8 cellular contexts compared by ENCODE assay signal in the genomic region with DNA sequence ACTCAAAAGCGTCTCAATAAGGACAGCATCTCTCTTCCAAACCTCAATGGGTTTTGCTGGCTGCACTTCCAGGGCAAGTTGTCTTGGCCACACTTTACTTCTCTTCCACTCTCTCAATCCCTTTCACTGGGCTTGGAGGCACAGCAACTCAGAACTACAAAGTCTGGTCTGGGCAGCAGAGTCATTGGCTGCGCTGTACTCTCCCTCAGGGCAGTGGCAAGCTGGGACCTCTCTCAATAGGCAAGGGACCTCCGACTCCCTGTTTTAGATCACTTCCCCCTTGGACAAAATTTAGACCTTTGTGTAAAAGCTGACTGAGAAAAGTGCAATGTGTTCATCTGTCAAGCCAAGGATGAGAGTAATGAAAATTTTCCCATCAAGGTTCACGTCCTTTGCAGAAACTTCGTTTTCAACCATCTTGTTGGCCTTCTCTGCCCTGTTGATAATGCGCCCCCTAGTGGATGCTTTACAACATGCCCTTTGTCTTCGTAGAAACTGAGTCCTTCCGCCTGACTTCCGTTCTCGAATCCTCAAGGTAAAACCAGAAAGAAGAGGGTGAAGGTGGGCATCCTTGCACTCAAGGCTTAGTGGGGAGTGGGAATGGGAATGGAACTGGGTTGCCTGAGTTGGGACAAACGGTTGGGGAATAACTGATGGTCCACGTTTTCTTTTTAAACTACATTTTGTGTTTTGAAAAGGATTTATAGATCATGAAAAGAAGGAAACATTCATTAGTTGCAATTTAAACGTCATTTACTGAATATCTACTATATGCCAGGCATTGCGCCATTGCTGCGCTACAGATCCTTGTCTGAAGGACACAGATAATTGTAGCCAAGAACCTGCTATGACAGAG.
A peak's percentile ranks its signal among the peaks of the same experiment; 100 is the strongest.
DNase-seq lines count a peak whose midpoint lies in the region; ATAC-seq, FAIRE-seq and TF ChIP-seq lines count a peak whose summit lies in the region.

No MANE protein-coding gene starts in this region.

- no peaks in the 10 kb centered on the region for H4K20me1 ChIP-seq in DND-41 (ENCODE audit: insufficient read depth, low read length)

- no peak overlapping the region for H3K4me3 ChIP-seq in DND-41 (ENCODE audit: low read depth in 1 of 2, low read length in 2 of 2)
- no peak overlapping the region for H3K4me3 ChIP-seq in astrocyte of the spinal cord (ENCODE audit: low read depth, low read length)
- no peak overlapping the region for H3K4me3 ChIP-seq in kidney (ENCODE audit: low read length in 2 of 2)

- H3K27ac Mint-ChIP-seq in stimulated activated effector memory CD8-positive, alpha-beta T cell treated with anti-CD3 and anti-CD28 coated beads, Interleukin-12 subunit alpha, Interleukin-12 subunit beta, amount 100 ng/mL, for 72 hours, result no peak overlapping the region

- no peaks in the 10 kb centered on the region for H3K79me2 ChIP-seq in DND-41 (ENCODE audit: insufficient read depth, low read length)

- H3K9me3 ChIP-seq in DND-41 (ENCODE audit: insufficient read depth, low read length, severe bottlenecking) (no peaks in the 10 kb centered on the region), kidney (ENCODE audit: control insufficient read depth in 1 of 2, low read length in 2 of 2) (no peaks in the 10 kb centered on the region)

- 0 out of 2 replicates have a peak overlapping the region, but pooled peaks have one; percentile 10 for H2AFZ ChIP-seq in DND-41 (ENCODE audit: low read depth, low read length)

- TF ChIP-seq CTCF in DND-41 (IDR thresholded peaks at IDR 0.05; ENCODE audit: borderline replicate concordance, extremely low read depth, low read length, poor library complexity, severe bottlenecking) (peak; percentile 84), astrocyte of the spinal cord (IDR thresholded peaks at IDR 0.05; ENCODE audit: low read depth, low read length) (peak; percentile 63), kidney (IDR thresholded peaks at IDR 0.05; ENCODE audit: borderline replicate concordance, extremely low read depth, insufficient read depth) (peak; percentile 32)

- H3K4me3 Mint-ChIP-seq in stimulated activated effector memory CD8-positive, alpha-beta T cell treated with anti-CD3 and anti-CD28 coated beads, Interleukin-12 subunit alpha, Interleukin-12 subunit beta, amount 100 ng/mL, for 72 hours, result no peak overlapping the region

- in situ Hi-C loops in astrocyte of the spinal cord (cut with HindIII; ENCODE audit: low sequenced_read_pairs), result no loop called here

- H3K4me1 Mint-ChIP-seq in stimulated activated effector memory CD8-positive, alpha-beta T cell treated with anti-CD3 and anti-CD28 coated beads, Interleukin-12 subunit alpha, Interleukin-12 subunit beta, amount 100 ng/mL, for 72 hours, result peaks cover 56% of the 10 kb centered on the region

- no peak overlapping the region for H3K4me2 ChIP-seq in DND-41 (ENCODE audit: insufficient read depth, low read length)

- intact Hi-C loops in kidney (cut with DNase I), result no loop called here

- ATAC-seq in DND-41 (ENCODE audit: insufficient read depth, low read depth) (peak; percentile 48; the same call in 1 of the 3 replicates), GM21367 (IDR thresholded peaks at IDR 0.05; ENCODE audit: unreplicated experiment) (no peak), HG03354 (IDR thresholded peaks at IDR 0.05; ENCODE audit: poor library complexity, severe bottlenecking, unreplicated experiment) (no peak)
- ATAC-seq in stimulated activated effector memory CD8-positive, alpha-beta T cell treated with anti-CD3 and anti-CD28 coated beads, Interleukin-12 subunit alpha, Interleukin-12 subunit beta, amount 100 ng/mL, for 72 hours, result no peak

- H3K9ac ChIP-seq in DND-41 (ENCODE audit: low read depth, low read length) (no peak overlapping the region), kidney (ENCODE audit: low read length in 2 of 2) (no peak overlapping the region)

- H3K36me3 ChIP-seq in DND-41 (ENCODE audit: insufficient read depth, low read length) (no peaks in the 10 kb centered on the region), kidney (ENCODE audit: control insufficient read depth in 1 of 2, insufficient read depth in 2 of 2, low read length in 2 of 2) (no peaks in the 10 kb centered on the region)

- peaks cover 30% of the 10 kb centered on the region for H3K4me1 ChIP-seq in DND-41 (ENCODE audit: insufficient read depth, low read length)
- no peaks in the 10 kb centered on the region for H3K4me1 ChIP-seq in kidney (ENCODE audit: control insufficient read depth in 1 of 2, insufficient read depth in 1 of 2, low read depth in 1 of 2, low read length in 2 of 2)

- peaks cover 2% of the 10 kb centered on the region for H3K9me3 Mint-ChIP-seq in stimulated activated effector memory CD8-positive, alpha-beta T cell treated with anti-CD3 and anti-CD28 coated beads, Interleukin-12 subunit alpha, Interleukin-12 subunit beta, amount 100 ng/mL, for 72 hours

- no peak overlapping the region for H3K27ac ChIP-seq in DND-41 (ENCODE audit: low read length)
- no peak overlapping the region for H3K27ac ChIP-seq in kidney (ENCODE audit: low read depth in 2 of 2, low read length in 2 of 2)

- H3K27me3 ChIP-seq in DND-41 (ENCODE audit: insufficient read depth, low read length, poor library complexity), result no peaks in the 10 kb centered on the region

- peaks cover 10% of the 10 kb centered on the region for H3K36me3 Mint-ChIP-seq in stimulated activated effector memory CD8-positive, alpha-beta T cell treated with anti-CD3 and anti-CD28 coated beads, Interleukin-12 subunit alpha, Interleukin-12 subunit beta, amount 100 ng/mL, for 72 hours

- no peak for FAIRE-seq in kidney (lab: Jason Lieb, UNC)

- DNase-seq in DND-41 (peak; percentile 59), KG1 (lab: John Stamatoyannopoulos, UW) (peak; percentile 42), RPMI7951 (ENCODE audit: low read depth) (peak; percentile 74), astrocyte of the spinal cord (ENCODE audit: low read depth, low spot score) (peak; percentile 45), kidney (no peak)
- peak; percentile 44 to 76 for DNase-seq in stimulated activated effector memory CD8-positive, alpha-beta T cell treated with anti-CD3 and anti-CD28 coated beads, Interleukin-12 subunit alpha, Interleukin-12 subunit beta, amount 100 ng/mL, for 72 hours (ENCODE audit: low spot score in 2 of 2)

Comparison
In these comparisons a context has a peak if more than half of its experiments do, and no peak if none do; other contexts are left out.
1. CTCF ChIP-seq: peak in every context shown above with its lines; median percentile 84 in DND-41; 63 in astrocyte of the spinal cord; 32 in kidney.